ENCODE assay signal across 8 cellular contexts in the genomic region with DNA sequence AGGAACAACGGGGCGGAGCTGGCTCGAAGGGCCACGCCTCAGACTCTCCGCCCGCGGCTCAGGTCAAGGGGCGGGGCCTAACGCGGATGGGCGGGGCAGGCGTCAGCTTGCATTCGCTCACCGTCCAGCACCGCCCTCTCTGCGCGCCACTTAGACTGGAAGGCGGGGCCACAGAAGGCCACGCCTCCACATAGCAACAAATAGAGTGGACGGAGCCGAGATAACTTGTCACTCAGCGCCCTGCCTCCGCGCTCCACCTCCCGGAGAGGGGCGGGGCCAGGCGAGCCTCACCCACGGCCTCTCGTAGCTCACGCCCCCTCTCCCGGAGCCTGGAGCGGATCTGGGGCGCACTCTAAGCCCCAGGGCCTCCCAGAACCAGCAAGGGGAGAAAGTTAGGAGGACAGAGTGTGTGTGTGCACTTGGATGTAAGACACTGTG.
DNase-seq lines count a peak whose midpoint lies in the region; ATAC-seq lines count a peak whose summit lies in the region.

No MANE protein-coding gene starts in this region.

- ATAC-seq in GM19025 (IDR thresholded peaks at IDR 0.05; ENCODE audit: low read depth, unreplicated experiment) (peak; percentile 79), HG03342 (IDR thresholded peaks at IDR 0.05; ENCODE audit: unreplicated experiment) (peak; percentile 86)

- peak; percentile 99 for DNase-seq in AG08395 (ENCODE audit: low spot score)
- peak; percentile 100 for DNase-seq in NCI-H345 (lab: John Stamatoyannopoulos, UW)
- peak; percentile 97 to 99 (median 98) for DNase-seq in activated CD4-positive, CD25-positive, alpha-beta regulatory T cell (lab: John Stamatoyannopoulos, UW)
- DNase-seq in central memory CD4-positive, alpha-beta T cell = peak; percentile 99
- peak; percentile 99 for DNase-seq in inferior parietal cortex (ENCODE audit: extremely low spot score)
- DNase-seq in smooth muscle cell of the brain vasculature (ENCODE audit: low read depth, low spot score) = peak; percentile 99

Comparison
In these comparisons a context has a peak if more than half of its experiments do, and no peak if none do; other contexts are left out.
1. Peak in every context shown above with its lines: DNase-seq and ATAC-seq.